8 cellular contexts compared by ENCODE assay signal in genomic region chr11:34890812-34891211, GRCh38. TPM values are rescaled to one million over a fixed set of nuclear protein-coding genes. Genes with fewer than 3 reads are reported as not detected.
DNase-seq lines count a peak whose midpoint lies in the region; ATAC-seq and TF ChIP-seq lines count a peak whose summit lies in the region.

No MANE protein-coding gene starts in this region.

- no peak overlapping the region for H3K4me3 Mint-ChIP-seq in osteocyte (ENCODE audit: unreplicated experiment)
- no peak overlapping the region for H3K4me3 Mint-ChIP-seq in activated T-helper 17 cell treated with anti-CD3 and anti-CD28 coated beads, Interleukin-2, amount 50 U/mL, for 72 hours

- H3K4me3 ChIP-seq in A673 (ENCODE audit: low read depth, low read length, poor library complexity, severe bottlenecking): no peak overlapping the region

- H3K27me3 Mint-ChIP-seq in osteocyte (ENCODE audit: unreplicated experiment): no peaks in the 10 kb centered on the region
- no peaks in the 10 kb centered on the region for H3K27me3 Mint-ChIP-seq in activated T-helper 17 cell treated with anti-CD3 and anti-CD28 coated beads, Interleukin-2, amount 50 U/mL, for 72 hours

- TF ChIP-seq CTCF in A673 (conservative IDR thresholded peaks at IDR 0.05; ENCODE audit: low read depth, low read length) (peak; percentile 74), GM12873 (IDR thresholded peaks at IDR 0.05; ENCODE audit: insufficient read depth, low read depth, low read length, missing control alignments) (peak; percentile 38), osteocyte (IDR thresholded peaks at IDR 0.05) (peak; percentile 66)

- DNase-seq in A673 (ENCODE audit: low spot score) (peak; percentile 67), NCI-H345 treated with DMSO at 0.1 percent for 48 hours (lab: John Stamatoyannopoulos, UW; ENCODE audit: unreplicated experiment) (peak; percentile 11), dedifferentiated amniotic fluid mesenchymal stem cell (ENCODE audit: extremely low spot score) (peak; percentile 64), osteocyte (ENCODE audit: extremely low spot score, unreplicated experiment) (no peak)

- H3K27me3 ChIP-seq in A673 (replicated peaks; ENCODE audit: insufficient read depth, low read depth, low read length, poor library complexity): no peaks in the 10 kb centered on the region

- no peaks in the 10 kb centered on the region for H3K4me1 Mint-ChIP-seq in osteocyte (ENCODE audit: unreplicated experiment)
- H3K4me1 Mint-ChIP-seq in activated T-helper 17 cell treated with anti-CD3 and anti-CD28 coated beads, Interleukin-2, amount 50 U/mL, for 72 hours: no peaks in the 10 kb centered on the region

- no peaks in the 10 kb centered on the region for H3K9me3 Mint-ChIP-seq in osteocyte (ENCODE audit: unreplicated experiment)
- H3K9me3 Mint-ChIP-seq in activated T-helper 17 cell treated with anti-CD3 and anti-CD28 coated beads, Interleukin-2, amount 50 U/mL, for 72 hours: no peaks in the 10 kb centered on the region

- POLR2A ChIA-PET in A673 (lab: Charles Lee; ENCODE audit: low non-redundant PET): no interaction called here

- H3K27ac ChIP-seq in A673 (ENCODE audit: low read depth, low read length, poor library complexity, severe bottlenecking): no peak overlapping the region

- CTCF ChIA-PET in A673 (lab: Charles Lee): interaction anchor here (0.6 to 1.0 kb wide), 2 partner anchors 12 to 326 kb away, joined by 3 read pairs; no protein-coding TSS in a partner anchor

- no peak overlapping the region for H3K27ac Mint-ChIP-seq in osteocyte (ENCODE audit: unreplicated experiment)
- no peak overlapping the region for H3K27ac Mint-ChIP-seq in activated T-helper 17 cell treated with anti-CD3 and anti-CD28 coated beads, Interleukin-2, amount 50 U/mL, for 72 hours

- H3K4me1 ChIP-seq in A673 (ENCODE audit: insufficient read depth, low read length, poor library complexity, severe bottlenecking): no peaks in the 10 kb centered on the region

- no TSS peak for BruUV-seq in A673 (replicated peaks; lab: Mats Ljungman, UMichigan)

- no peaks in the 10 kb centered on the region for H3K9me3 ChIP-seq in A673 (ENCODE audit: low read depth, low read length, poor library complexity, severe bottlenecking)

- H3K36me3 Mint-ChIP-seq in osteocyte (ENCODE audit: unreplicated experiment): peaks cover 8% of the 10 kb centered on the region
- H3K36me3 Mint-ChIP-seq in activated T-helper 17 cell treated with anti-CD3 and anti-CD28 coated beads, Interleukin-2, amount 50 U/mL, for 72 hours (ENCODE audit: low read depth): peaks cover 26% of the 10 kb centered on the region

- peaks cover 5% of the 10 kb centered on the region for H3K36me3 ChIP-seq in A673 (ENCODE audit: insufficient read depth, low read length, poor library complexity, severe bottlenecking)

- intact Hi-C loops in A673 (cut with micrococcal nuclease; ENCODE audit: unreplicated experiment): loop anchor here (2.0 to 10.0 kb wide), 3 partner anchors 304 to 526 kb away; partner anchors contain the start of gene ELF5

- ATAC-seq in GM21515 (IDR thresholded peaks at IDR 0.05; ENCODE audit: unreplicated experiment): no peak
- no peak for ATAC-seq in GM18907 (IDR thresholded peaks at IDR 0.05; ENCODE audit: unreplicated experiment)
- ATAC-seq in activated T-helper 17 cell treated with anti-CD3 and anti-CD28 coated beads, Interleukin-2, amount 50 U/mL, for 72 hours (replicated peaks): no peak

RNA-seq across cellular contexts. Expression of gene APIP, which starts 25.4 kb away (rescaled TPM):
- total RNA-seq in A673 (2021) (95.5 and 99.8 TPM in 2 replicates), osteocyte (19.2 and 21.3 TPM in 2 replicates)
- 10 to 100 TPM; 19.5 to 30.6 TPM for total RNA-seq in activated T-helper 17 cell treated with anti-CD3 and anti-CD28 coated beads, Interleukin-2, amount 50 U/mL, for 72 hours

RNA-seq across cellular contexts. Expression of gene PDHX, which starts 25.6 kb away (rescaled TPM):
- total RNA-seq in A673 (2021) (98.7 and 99.9 TPM in 2 replicates), osteocyte (27.0 and 34.6 TPM in 2 replicates)
- 10 to 100 TPM; 23.9 to 28.2 TPM for total RNA-seq in activated T-helper 17 cell treated with anti-CD3 and anti-CD28 coated beads, Interleukin-2, amount 50 U/mL, for 72 hours
